Comparison of ENCODE assay signal across 1 cellular context in the genomic region with DNA sequence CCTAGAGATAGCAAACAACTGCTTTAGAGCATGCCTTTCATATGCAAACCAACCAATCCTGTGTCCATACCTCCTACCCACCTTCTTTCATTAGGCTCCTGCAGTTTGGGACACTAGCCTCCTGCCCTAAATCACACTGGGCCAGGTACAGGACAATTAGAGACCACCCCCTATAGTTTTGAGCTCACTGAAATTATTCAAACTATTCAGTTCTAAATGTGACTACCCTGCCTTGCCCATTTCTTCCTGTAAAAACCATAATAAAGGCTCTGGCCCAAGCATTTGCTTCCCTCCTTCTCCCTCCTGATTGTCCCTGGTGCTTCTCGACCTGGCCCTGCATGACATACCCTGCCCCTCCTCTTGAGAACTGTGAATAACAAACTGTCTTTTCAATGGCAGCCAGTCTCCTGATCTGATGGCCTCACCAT.
TF ChIP-seq lines count a peak whose summit lies in the region.

No MANE protein-coding gene starts in this region.

TF ChIP-seq in WTC11, 78 proteins besides CTCF, POLR2A, EP300 and RAD21 (continued from another document):
- TF ChIP-seq, protein P1, sequence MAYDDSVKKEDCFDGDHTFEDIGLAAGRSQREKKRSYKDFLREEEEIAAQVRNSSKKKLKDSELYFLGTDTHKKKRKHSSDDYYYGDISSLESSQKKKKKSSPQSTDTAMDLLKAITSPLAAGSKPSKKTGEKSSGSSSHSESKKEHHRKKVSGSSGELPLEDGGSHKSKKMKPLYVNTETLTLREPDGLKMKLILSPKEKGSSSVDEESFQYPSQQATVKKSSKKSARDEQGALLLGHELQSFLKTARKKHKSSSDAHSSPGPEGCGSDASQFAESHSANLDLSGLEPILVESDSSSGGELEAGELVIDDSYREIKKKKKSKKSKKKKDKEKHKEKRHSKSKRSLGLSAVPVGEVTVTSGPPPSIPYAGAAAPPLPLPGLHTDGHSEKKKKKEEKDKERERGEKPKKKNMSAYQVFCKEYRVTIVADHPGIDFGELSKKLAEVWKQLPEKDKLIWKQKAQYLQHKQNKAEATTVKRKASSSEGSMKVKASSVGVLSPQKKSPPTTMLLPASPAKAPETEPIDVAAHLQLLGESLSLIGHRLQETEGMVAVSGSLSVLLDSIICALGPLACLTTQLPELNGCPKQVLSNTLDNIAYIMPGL (CRISPR knock-in tag; IDR thresholded peaks at IDR 0.05), result no peak
- TF ChIP-seq, protein P2, sequence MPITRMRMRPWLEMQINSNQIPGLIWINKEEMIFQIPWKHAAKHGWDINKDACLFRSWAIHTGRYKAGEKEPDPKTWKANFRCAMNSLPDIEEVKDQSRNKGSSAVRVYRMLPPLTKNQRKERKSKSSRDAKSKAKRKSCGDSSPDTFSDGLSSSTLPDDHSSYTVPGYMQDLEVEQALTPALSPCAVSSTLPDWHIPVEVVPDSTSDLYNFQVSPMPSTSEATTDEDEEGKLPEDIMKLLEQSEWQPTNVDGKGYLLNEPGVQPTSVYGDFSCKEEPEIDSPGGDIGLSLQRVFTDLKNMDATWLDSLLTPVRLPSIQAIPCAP (CRISPR knock-in tag; IDR thresholded peaks at IDR 0.05), result no peak
- TF ChIP-seq ESRRA (CRISPR knock-in tag; IDR thresholded peaks at IDR 0.05; ENCODE audit: borderline replicate concordance) (no peak), ZNF396 (CRISPR knock-in tag; IDR thresholded peaks at IDR 0.05; ENCODE audit: borderline replicate concordance) (peak; percentile 77; the same call in 1 of the 2 replicates), SMAD3 (CRISPR knock-in tag; IDR thresholded peaks at IDR 0.05; ENCODE audit: borderline replicate concordance) (0 out of 2 replicates have a peak, but pooled peaks have one; percentile 24)
